25 cellular contexts compared by ENCODE assay signal in genomic region chr4:179509489-179509888, GRCh38.
DNase-seq lines count a peak whose midpoint lies in the region; ATAC-seq and TF ChIP-seq lines count a peak whose summit lies in the region.
"Had no signal": no experiment of that assay in that cellular context is flagged by ENCODE, and none has a peak within 500 bp of the region (broad histone marks: within the 10 kb centered on the region; RNA-seq: fewer than 3 reads in every experiment).

No MANE protein-coding gene starts in this region.

- CTCF ChIA-PET in WTC11 (lab: Charles Lee): no interaction called here

- DNase-seq in WTC11 (ENCODE audit: low spot score): no peak
- no peak for DNase-seq in stimulated activated CD4-positive, alpha-beta T cell treated with anti-CD3 and anti-CD28 coated beads, Interleukin-2, amount 100 ng/mL, for 24 hours
- DNase-seq: 8988T; ACHN; AML-193; BE2C; C1 segment of cervical spinal cord; Caco-2; Calu3; CD4-positive, alpha-beta memory T cell; CD4-positive, alpha-beta T cell; CD4-positive, CD25-positive, alpha-beta regulatory T cell; CD8-positive, alpha-beta memory T cell; CD8-positive, alpha-beta T cell; COR-L47; DMS 273 treated with DMSO at 0.1 percent for 48 hours; DMS153; DMS53; DMS79; DMS79 treated with DMSO at 0.1 percent for 48 hours; DND-41; EL had no signal

- no peak for TF ChIP-seq CTCF in WTC11 (IDR thresholded peaks at IDR 0.05)

- H3K4me1 Mint-ChIP-seq in WTC11: 0 out of 2 replicates have a peak, but pooled peaks cover 4% of the 10 kb centered on the region
- H3K4me1 Mint-ChIP-seq: B cell; CD14-positive monocyte; CD4-positive, alpha-beta memory T cell; CD4-positive, CD25-positive, alpha-beta regulatory T cell; CD8-positive, alpha-beta memory T cell had no signal

- H3K4me3 Mint-ChIP-seq in WTC11: no peak overlapping the region
- H3K4me3 Mint-ChIP-seq: B cell; CD14-positive monocyte; CD4-positive, alpha-beta memory T cell; CD4-positive, alpha-beta T cell; CD4-positive, CD25-positive, alpha-beta regulatory T cell; CD8-positive, alpha-beta memory T cell; CD8-positive, alpha-beta T cell had no signal

- H3K36me3 Mint-ChIP-seq in WTC11: peaks cover 4% of the 10 kb centered on the region; the same call in 1 of the 2 replicates
- H3K36me3 Mint-ChIP-seq: CD14-positive monocyte; CD4-positive, alpha-beta memory T cell; CD4-positive, CD25-positive, alpha-beta regulatory T cell; CD8-positive, alpha-beta memory T cell; CD8-positive, alpha-beta T cell had no signal

- H3K27ac Mint-ChIP-seq in WTC11: no peak overlapping the region
- H3K27ac Mint-ChIP-seq: B cell; CD14-positive monocyte; CD4-positive, alpha-beta memory T cell; CD4-positive, alpha-beta T cell; CD4-positive, CD25-positive, alpha-beta regulatory T cell; CD8-positive, alpha-beta memory T cell; CD8-positive, alpha-beta T cell had no signal

- no peak for ATAC-seq in WTC11
- ATAC-seq: A549; CD8-positive, alpha-beta T cell had no signal

- POLR2A ChIA-PET in WTC11 (lab: Charles Lee): no interaction called here

- peaks cover 13% of the 10 kb centered on the region for H3K9me3 Mint-ChIP-seq in WTC11

- no peaks in the 10 kb centered on the region for H3K27me3 Mint-ChIP-seq in WTC11 (ENCODE audit: low read depth)
- H3K27me3 Mint-ChIP-seq: B cell; CD4-positive, alpha-beta memory T cell; CD4-positive, alpha-beta T cell; CD4-positive, CD25-positive, alpha-beta regulatory T cell; CD8-positive, alpha-beta memory T cell had no signal

TF ChIP-seq in WTC11, 78 proteins besides CTCF, POLR2A, EP300 and RAD21:
- TF ChIP-seq HMGA2 (CRISPR knock-in tag; IDR thresholded peaks at IDR 0.05) (peak; percentile 93), ZBTB43 (CRISPR knock-in tag; IDR thresholded peaks at IDR 0.05) (no peak), IRF1 (CRISPR knock-in tag; IDR thresholded peaks at IDR 0.05) (no peak), ERG (CRISPR knock-in tag; IDR thresholded peaks at IDR 0.05) (no peak), ZNF317 (CRISPR knock-in tag; IDR thresholded peaks at IDR 0.05; ENCODE audit: borderline replicate concordance, low read depth) (no peak)
